Comparison of ENCODE assay signal across 13 cellular contexts in genomic region chr6:166235666-166236292, GRCh38.
"Had no signal": no experiment of that assay in that cellular context is flagged by ENCODE, and none has a peak within 500 bp of the region (broad histone marks: within the 10 kb centered on the region; RNA-seq: fewer than 3 reads in every experiment).

No MANE protein-coding gene starts in this region.

- ATAC-seq: esophagus mucosa had no signal

- H3K4me3 ChIP-seq: adrenal gland, left ventricle myocardium inferior, right atrium auricular region, skin epidermis, upper lobe of left lung had no signal

- H3K27ac Mint-ChIP-seq: activated T-helper 1 cell treated with anti-CD3 and anti-CD28 coated beads, Interleukin-12 subunit alpha, Interleukin-12 subunit beta, Interleukin-2, Interleukin-4 antibody, amounts not matched to agents 30 ng/mL and 10 ng/mL and 1 ng/mL, durations not matched to agents 14 hours and 24 hours and 36 hours had no signal

- H3K36me3 ChIP-seq: adrenal gland, left ventricle myocardium inferior, right atrium auricular region, upper lobe of left lung had no signal

- H3K27ac ChIP-seq: adrenal gland, left ventricle myocardium inferior, right atrium auricular region, skin epidermis had no signal

- H3K4me3 Mint-ChIP-seq: activated T-helper 1 cell treated with anti-CD3 and anti-CD28 coated beads, Interleukin-12 subunit alpha, Interleukin-12 subunit beta, Interleukin-2, Interleukin-4 antibody, amounts not matched to agents 30 ng/mL and 10 ng/mL and 1 ng/mL, durations not matched to agents 14 hours and 24 hours and 36 hours had no signal

- H3K27me3 ChIP-seq: right atrium auricular region, upper lobe of left lung had no signal

- DNase-seq: activated CD4-positive, alpha-beta T cell treated with anti-CD3 and anti-CD28 coated beads, Interleukin-2, amount 50 U/mL, for 48 hours; left ventricle myocardium inferior; occipital lobe; stimulated activated CD4-positive, alpha-beta T cell treated with anti-CD3 and anti-CD28 coated beads, Interleukin-4, amount 100 ng/mL, for 1 hour; stimulated activated naive CD8-positive, alpha-beta T cell treated with anti-CD3 and anti-CD28 coated beads, Interleukin-15, Interleukin-2, amounts not matched to agents 100 U/mL and 50 U/mL, for 24 hours; T-helper 9 cell had no signal

- H3K9me3 Mint-ChIP-seq: activated T-helper 1 cell treated with anti-CD3 and anti-CD28 coated beads, Interleukin-12 subunit alpha, Interleukin-12 subunit beta, Interleukin-2, Interleukin-4 antibody, amounts not matched to agents 30 ng/mL and 10 ng/mL and 1 ng/mL, durations not matched to agents 14 hours and 24 hours and 36 hours; naive thymus-derived CD8-positive, alpha-beta T cell had no signal

- H3K4me1 ChIP-seq: adrenal gland, left ventricle myocardium inferior, right atrium auricular region had no signal

- H3K9me3 ChIP-seq: adrenal gland, left ventricle myocardium inferior, right atrium auricular region, upper lobe of left lung had no signal

- H3K36me3 Mint-ChIP-seq: naive thymus-derived CD8-positive, alpha-beta T cell had no signal
